Comparison of ENCODE assay signal across 8 cellular contexts in the genomic region with DNA sequence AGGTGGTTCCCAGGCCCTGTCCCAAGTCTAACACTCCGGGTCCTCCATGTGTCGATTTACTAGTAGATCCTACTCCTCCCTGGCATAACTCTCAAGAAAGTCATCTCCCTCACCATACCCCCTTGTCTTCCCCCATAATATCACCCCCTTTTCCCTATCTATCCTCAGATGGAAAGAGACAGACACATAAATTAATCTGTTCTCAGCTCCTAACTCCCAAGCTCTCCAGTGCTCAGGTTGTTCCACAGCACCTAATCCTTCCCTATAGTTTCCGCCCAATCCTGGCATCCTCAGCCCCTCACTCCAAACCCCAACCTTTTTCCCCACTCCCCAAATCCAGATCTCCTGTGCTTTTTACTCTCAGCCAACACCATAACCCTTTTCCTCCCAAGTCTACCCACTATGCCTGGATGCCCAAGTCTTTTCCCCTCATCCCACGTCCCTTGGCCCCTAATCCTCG.
DNase-seq lines count a peak whose midpoint lies in the region; ATAC-seq and TF ChIP-seq lines count a peak whose summit lies in the region.

No MANE protein-coding gene starts in this region.

- H3K27me3 ChIP-seq in muscle layer of colon (ENCODE audit: control insufficient read depth in 1 of 2, insufficient read depth in 2 of 2, low read length in 2 of 2): no peaks in the 10 kb centered on the region

- ATAC-seq in GM18909 (IDR thresholded peaks at IDR 0.05; ENCODE audit: poor library complexity, unreplicated experiment): no peak

- TF ChIP-seq CTCF in AG04449 (IDR thresholded peaks at IDR 0.05; ENCODE audit: insufficient read depth, low read length, missing control alignments): no peak

- H3K9ac ChIP-seq in muscle layer of colon (ENCODE audit: low read length): peak overlapping the region; percentile 96

- H3K4me1 ChIP-seq in muscle layer of colon (ENCODE audit: insufficient read depth, low read length): peaks cover 20% of the 10 kb centered on the region

- no peaks in the 10 kb centered on the region for H3K36me3 ChIP-seq in muscle layer of colon (ENCODE audit: insufficient read depth, low read length)

- H3K4me3 ChIP-seq in AG04449 (ENCODE audit: low read depth, low read length) (peak overlapping the region; percentile 92), muscle layer of colon (ENCODE audit: low read depth in 1 of 2, low read length in 2 of 2) (peak overlapping the region; percentile 96 to 99)

- CTCF ChIA-PET in AG04449 (lab: Yijun Ruan, JAX): no interaction called here

- DNase-seq in AG04449 (ENCODE audit: low read depth, low spot score): no peak
- peak; percentile 9 for DNase-seq in KBM-7
- no peak for DNase-seq in caudate nucleus (lab: John Stamatoyannopoulos, UW)
- no peak for DNase-seq in DMS53 treated with DMSO at 0.1 percent for 48 hours (lab: John Stamatoyannopoulos, UW; ENCODE audit: unreplicated experiment)
- no peak for DNase-seq in OCI-M1 (lab: John Stamatoyannopoulos, UW)
- DNase-seq in COLO829 (ENCODE audit: low spot score): no peak

- H3K27ac ChIP-seq in caudate nucleus (ENCODE audit: low read depth, low read length): peak overlapping the region; percentile 90
- H3K27ac ChIP-seq in muscle layer of colon (ENCODE audit: low read depth, low read length): peak overlapping the region; percentile 88

- POLR2A ChIA-PET in AG04449 (lab: Yijun Ruan, JAX): interaction anchor here (0.9 kb wide), 1 partner anchor 38 kb away, joined by 3 read pairs; no protein-coding TSS in a partner anchor

- H3K9me3 ChIP-seq in muscle layer of colon (ENCODE audit: low read length): no peaks in the 10 kb centered on the region

- in situ Hi-C loops in KBM-7 (cut with MboI; ENCODE audit: low pct_unique_long_range_greater_than_20kb, low sequenced_read_pairs): no loop called here
